Comparison of ENCODE assay signal across 7 cellular contexts in the genomic region with DNA sequence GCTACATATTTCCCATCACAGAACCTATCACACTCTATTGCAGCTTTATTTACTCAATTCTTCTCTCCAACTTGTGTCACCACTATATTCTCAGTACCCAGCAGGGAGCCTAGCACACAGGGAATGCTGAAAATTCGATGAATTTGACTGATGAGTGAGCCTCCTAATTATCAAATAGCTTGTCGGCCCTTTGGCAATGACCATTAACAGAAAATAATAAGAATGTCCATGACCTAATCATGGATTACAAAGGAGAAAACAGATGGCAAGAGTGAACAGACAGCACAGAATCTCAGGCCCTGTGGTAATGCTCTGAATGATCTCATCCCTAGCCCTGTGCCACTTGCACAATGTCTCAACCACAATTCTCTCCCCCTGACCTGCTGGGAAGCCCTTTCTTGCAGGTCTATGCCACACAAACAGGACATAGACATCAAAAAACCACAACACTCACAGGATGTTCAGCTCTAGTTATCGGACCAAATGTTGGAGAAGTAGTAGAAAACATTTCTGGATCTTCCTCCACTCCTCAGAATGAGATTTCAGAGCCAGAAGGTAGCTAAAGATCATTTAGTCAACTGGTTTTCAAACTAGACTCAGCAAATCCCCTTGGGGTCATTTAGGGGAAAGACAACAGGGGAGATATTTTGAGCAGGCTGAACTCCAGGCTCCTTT.
A peak's percentile ranks its signal among the peaks of the same experiment; 100 is the strongest.
DNase-seq lines count a peak whose midpoint lies in the region; ATAC-seq, FAIRE-seq and TF ChIP-seq lines count a peak whose summit lies in the region.

No MANE protein-coding gene starts in this region.

- TF ChIP-seq CTCF in astrocyte of the spinal cord (IDR thresholded peaks at IDR 0.05; ENCODE audit: low read depth, low read length) (no peak), keratinocyte (optimal IDR thresholded peaks at IDR 0.05 in 1 of 3, IDR thresholded peaks at IDR 0.05 in 1 of 3, conservative IDR thresholded peaks at IDR 0.05 in 1 of 3; ENCODE audit: extremely low read depth in 1 of 3, insufficient read depth in 2 of 3, low read length in 3 of 3) (no peak), tibial artery (IDR thresholded peaks at IDR 0.05) (no peak)

- H3K36me3 ChIP-seq in keratinocyte (ENCODE audit: control insufficient read depth in 2 of 2, extremely low read depth in 1 of 2, insufficient read depth in 2 of 2, low read length in 2 of 2) (peaks cover 4 to 20% of the 10 kb centered on the region in 2 experiments), tibial artery (no peaks in the 10 kb centered on the region)

- dilution Hi-C loops in keratinocyte (cut with MboI; ENCODE audit: extremely low pct_ligation_motif_present, low sequenced_read_pairs): no loop called here

- H3K27ac ChIP-seq in keratinocyte (ENCODE audit: control insufficient read depth, insufficient read depth, low read length): peak overlapping the region; percentile 89
- peak overlapping the region; percentile 23 to 26 for H3K27ac ChIP-seq in tibial artery

- peaks cover 62% of the 10 kb centered on the region for H3K4me1 ChIP-seq in keratinocyte (ENCODE audit: control insufficient read depth, extremely low read depth, insufficient read depth, low read length)
- H3K4me1 ChIP-seq in tibial artery: peaks cover 0 to 55% (median 34%) of the 10 kb centered on the region in 4 donors

- no peak overlapping the region for H3K4me3 ChIP-seq in astrocyte of the spinal cord (ENCODE audit: low read depth, low read length)
- peak overlapping the region in 2 of 3 experiments; percentile 21 to 34 for H3K4me3 ChIP-seq in keratinocyte (ENCODE audit: control insufficient read depth in 2 of 3, extremely low read depth in 1 of 3, insufficient read depth in 2 of 3, low read depth in 1 of 3, low read length in 3 of 3)
- no peak overlapping the region for H3K4me3 ChIP-seq in tibial artery

- H3K9ac ChIP-seq in keratinocyte (ENCODE audit: control insufficient read depth, extremely low read depth, insufficient read depth, low read length): peak overlapping the region; percentile 42

- H3K9me3 ChIP-seq in keratinocyte (ENCODE audit: control insufficient read depth, low read depth, low read length) (no peaks in the 10 kb centered on the region), tibial artery (no peaks in the 10 kb centered on the region)

- ATAC-seq in GM21390 (IDR thresholded peaks at IDR 0.05; ENCODE audit: unreplicated experiment): no peak

- in situ Hi-C loops in astrocyte of the spinal cord (cut with HindIII; ENCODE audit: low sequenced_read_pairs): no loop called here

- H3K79me2 ChIP-seq in keratinocyte (ENCODE audit: control insufficient read depth, insufficient read depth, low read length): peaks cover 49% of the 10 kb centered on the region

- intact Hi-C loops in tibial artery (cut with DNase I; ENCODE audit: low total_unique reads): no loop called here

- H3K27me3 ChIP-seq in keratinocyte (ENCODE audit: control insufficient read depth, extremely low read depth, insufficient read depth, low read length) (no peaks in the 10 kb centered on the region), tibial artery (no peaks in the 10 kb centered on the region)

- no peaks in the 10 kb centered on the region for H4K20me1 ChIP-seq in keratinocyte (ENCODE audit: control insufficient read depth, extremely low read depth, insufficient read depth, low read length)

- H3K4me2 ChIP-seq in keratinocyte (ENCODE audit: control insufficient read depth, extremely low read depth, insufficient read depth, low read depth, low read length): peak overlapping the region; percentile 60

- DNase-seq in H4 (ENCODE audit: low spot score): peak; percentile 87
- peak; percentile 93 for DNase-seq in RCC 7860 (ENCODE audit: low spot score)
- peak; percentile 92 for DNase-seq in astrocyte of the spinal cord (ENCODE audit: low read depth, low spot score)
- DNase-seq in keratinocyte (ENCODE audit: low read depth, low spot score): no peak
- peak in 1 of 2 donors; percentile 69 for DNase-seq in tibial artery
- DNase-seq in NCI-H2227 treated with DMSO at 0.1 percent for 48 hours (lab: John Stamatoyannopoulos, UW): no peak

- H2AFZ ChIP-seq in keratinocyte (ENCODE audit: control insufficient read depth, low read length): no peak overlapping the region

- FAIRE-seq in RCC 7860 (lab: Jason Lieb, UNC) (peak; percentile 96), keratinocyte (lab: Jason Lieb, UNC) (peak; percentile 96)

- no peaks in the 10 kb centered on the region for H3K9me1 ChIP-seq in keratinocyte (ENCODE audit: control insufficient read depth, extremely low read depth, insufficient read depth, low read length)

Comparison
In these comparisons a context has a peak if more than half of its experiments do, and no peak if none do; other contexts are left out.
1. DNase-seq: peak in H4 (single experiment), RCC 7860 (single experiment) and astrocyte of the spinal cord (single experiment); none in keratinocyte (single experiment) and NCI-H2227 treated with DMSO at 0.1 percent for 48 hours (single experiment).
2. H3K4me3 ChIP-seq: peak in keratinocyte (2 of 3); none in astrocyte of the spinal cord (single experiment) and tibial artery (0 of 2).